Comparison of ENCODE assay signal across 9 cellular contexts in the genomic region with DNA sequence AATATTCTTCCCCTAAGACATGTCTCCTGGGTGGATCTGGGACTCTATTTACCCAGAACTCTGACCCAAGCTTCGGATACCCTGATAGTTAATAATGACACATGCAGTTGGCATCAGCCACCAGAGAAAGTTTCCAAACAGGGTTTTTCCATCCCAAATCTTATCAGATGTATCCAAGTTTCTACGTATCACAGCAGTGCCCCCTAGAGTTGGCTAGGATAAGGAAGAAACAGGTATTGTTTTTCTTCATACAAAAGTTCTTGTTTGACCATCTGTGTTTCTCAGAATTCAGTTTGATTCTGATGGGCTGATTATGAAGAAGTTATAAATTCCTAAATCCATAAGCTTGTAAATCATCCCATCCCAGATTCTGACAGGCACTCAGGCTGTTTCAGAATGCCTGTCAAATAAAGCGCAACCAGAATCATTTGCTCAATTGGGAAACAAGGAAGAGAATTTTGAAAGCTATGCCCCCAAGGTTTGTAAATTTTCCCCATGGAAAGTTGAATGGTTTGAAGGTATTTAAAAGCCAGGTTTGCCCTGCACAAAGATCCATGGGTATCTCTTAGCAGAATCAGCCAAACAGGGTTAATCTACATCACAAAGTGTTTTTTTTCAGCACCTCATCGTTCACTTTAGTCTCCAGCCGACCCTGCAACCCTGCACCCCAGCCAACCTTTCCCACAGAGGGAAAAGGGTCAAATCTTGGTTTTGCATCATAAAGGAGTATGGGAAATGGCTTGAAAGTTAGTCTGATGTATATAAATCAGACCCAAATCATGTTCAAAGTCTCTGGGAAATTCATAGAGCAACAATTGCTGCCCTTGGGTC. TPM values are rescaled to one million over a fixed set of nuclear protein-coding genes. Genes with fewer than 3 reads are reported as not detected.
A peak's percentile ranks its signal among the peaks of the same experiment; 100 is the strongest.
DNase-seq lines count a peak whose midpoint lies in the region; ATAC-seq, FAIRE-seq and TF ChIP-seq lines count a peak whose summit lies in the region.
"Had no signal": no experiment of that assay in that cellular context is flagged by ENCODE, and none has a peak within 500 bp of the region (broad histone marks: within the 10 kb centered on the region; RNA-seq: fewer than 3 reads in every experiment).

No MANE protein-coding gene starts in this region.

- in situ Hi-C loops in astrocyte of the spinal cord (cut with HindIII; ENCODE audit: low sequenced_read_pairs), result no loop called here

- H3K27ac ChIP-seq in lower lobe of right lung, result no peak overlapping the region

- CTCF ChIA-PET in HEK293T (lab: Yijun Ruan, JAX), result interaction anchor here (0.6 to 2.7 kb wide), 6 partner anchors 10 to 85 kb away, joined by 3 to 10 read pairs (median 3); no protein-coding TSS in a partner anchor

- H3K4me3 ChIP-seq in astrocyte of the spinal cord (ENCODE audit: low read depth, low read length), result no peak overlapping the region
- no peak overlapping the region for H3K4me3 ChIP-seq in lower lobe of right lung

- TF ChIP-seq CTCF in D721Med (IDR thresholded peaks at IDR 0.05; ENCODE audit: insufficient read depth, missing control alignments) (peak; percentile 32), astrocyte of the spinal cord (IDR thresholded peaks at IDR 0.05; ENCODE audit: low read depth, low read length) (peak; percentile 46), lower lobe of right lung (IDR thresholded peaks at IDR 0.05) (peak; percentile 18)

- no peak for ATAC-seq in lower lobe of right lung
- ATAC-seq in GM18870 (IDR thresholded peaks at IDR 0.05; ENCODE audit: unreplicated experiment), result no peak
- no peak for ATAC-seq in HG02885 (IDR thresholded peaks at IDR 0.05; ENCODE audit: poor library complexity, unreplicated experiment)
- no peak for ATAC-seq in GM21360 (IDR thresholded peaks at IDR 0.05; ENCODE audit: unreplicated experiment)

- H3K9me3 ChIP-seq in lower lobe of right lung, result no peaks in the 10 kb centered on the region

- intact Hi-C loops in lower lobe of right lung (cut with DNase I), result no loop called here

- H3K4me1 ChIP-seq in lower lobe of right lung, result no peaks in the 10 kb centered on the region

- H3K36me3 ChIP-seq in lower lobe of right lung, result no peaks in the 10 kb centered on the region

- POLR2A ChIA-PET in HEK293T (lab: Yijun Ruan, JAX), result no interaction called here

- peaks cover 20% of the 10 kb centered on the region for H3K27me3 ChIP-seq in lower lobe of right lung (ENCODE audit: low read depth)

- no peak for FAIRE-seq in D721Med (lab: Jason Lieb, UNC)

- no peak for DNase-seq in D721Med (ENCODE audit: insufficient read length, low spot score)
- DNase-seq in HEK293T (ENCODE audit: extremely low spot score), result peak; percentile 46
- DNase-seq in astrocyte of the spinal cord (ENCODE audit: low read depth, low spot score), result no peak
- no peak for DNase-seq in lower lobe of right lung
- no peak for DNase-seq in hepatic stellate cell (ENCODE audit: low spot score)

TF ChIP-seq in HEK293T, 16 proteins besides CTCF, POLR2A, EP300 and RAD21:
- TF ChIP-seq ZNF384 (IDR thresholded peaks at IDR 0.05) (no peak), SP1 (IDR thresholded peaks at IDR 0.05) (no peak), FOXM1 (IDR thresholded peaks at IDR 0.05; ENCODE audit: borderline replicate concordance) (no peak), TARDBP (IDR thresholded peaks at IDR 0.05) (no peak), HDGF (IDR thresholded peaks at IDR 0.05; ENCODE audit: borderline replicate concordance) (no peak), CTBP1 (IDR thresholded peaks at IDR 0.05; ENCODE audit: borderline replicate concordance) (no peak), NFRKB (IDR thresholded peaks at IDR 0.05) (no peak)

RNA-seq across cellular contexts. Expression of gene NRAP, which starts 47.4 kb away (rescaled TPM):
- not detected for total RNA-seq in lower lobe of right lung
- total RNA-seq: T-helper 1 cell treated with Interleukin-12 subunit alpha and Interleukin-12 subunit beta and Interleukin-4 antibody, amounts not matched to agents 30 ng/mL and 1 ng/mL, for 36 hours had no signal
